ENCODE assay signal across 17 cellular contexts in the genomic region with DNA sequence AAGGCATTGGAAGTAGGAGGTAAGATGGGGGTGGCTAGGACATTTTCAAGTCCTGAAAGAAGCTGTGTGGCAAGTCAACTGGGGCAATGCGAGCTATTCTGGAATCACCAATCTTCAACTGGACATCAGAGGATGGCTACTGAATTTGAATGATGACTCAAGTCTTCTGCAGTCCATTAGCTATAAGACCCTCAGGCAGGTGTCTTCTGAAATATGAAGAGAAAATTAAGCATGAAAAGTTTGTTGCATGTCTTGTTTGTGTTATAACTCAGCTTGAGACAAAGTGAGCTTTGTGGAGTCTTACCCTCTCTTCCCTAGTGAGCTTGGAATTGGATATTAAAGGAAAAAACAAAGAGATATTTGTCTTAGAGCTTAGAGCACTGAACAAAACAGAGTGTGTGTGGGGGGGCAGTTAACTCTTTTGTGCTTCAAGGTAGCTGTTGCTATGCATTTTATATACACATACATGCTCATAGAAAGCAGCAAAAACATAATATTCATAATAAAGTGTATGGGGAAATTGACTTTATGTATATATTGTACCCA.
DNase-seq lines count a peak whose midpoint lies in the region; ATAC-seq lines count a peak whose summit lies in the region.
"Had no signal": no experiment of that assay in that cellular context is flagged by ENCODE, and none has a peak within 500 bp of the region (broad histone marks: within the 10 kb centered on the region; RNA-seq: fewer than 3 reads in every experiment).

No MANE protein-coding gene starts in this region.

- in situ Hi-C loops in SK-MEL-5 (cut with HindIII; ENCODE audit: low pct_unique_long_range_greater_than_20kb, low sequenced_read_pairs): no loop called here

- peak; percentile 47 for DNase-seq in SK-MEL-5 (ENCODE audit: low read depth, low spot score)
- DNase-seq in globus pallidus (ENCODE audit: low spot score): peak; percentile 14
- DNase-seq in midbrain (lab: John Stamatoyannopoulos, UW): peak; percentile 1
- no peak for DNase-seq in sciatic nerve (ENCODE audit: low spot score)
- no peak for DNase-seq in CD1c-positive myeloid dendritic cell (ENCODE audit: extremely low spot score)
- no peak for DNase-seq in SW480 (ENCODE audit: low spot score)
- DNase-seq in D341Med (ENCODE audit: low spot score): no peak
- DNase-seq: C1 segment of cervical spinal cord; CD4-positive, CD25-positive, alpha-beta regulatory T cell; CD8-positive, alpha-beta T cell; DMS53; DMS79 treated with DMSO at 0.1 percent for 48 hours; GF-D8; H9 had no signal

- intact Hi-C loops in sciatic nerve (cut with DNase I): no loop called here

- ATAC-seq in sciatic nerve (peak; percentile 86), GM18870 (IDR thresholded peaks at IDR 0.05; ENCODE audit: unreplicated experiment) (no peak)
- ATAC-seq: CD8-positive, alpha-beta T cell; GM23338; HCT116 had no signal

Comparison
In these comparisons a context has a peak if more than half of its experiments do, and no peak if none do; other contexts are left out.
1. DNase-seq: peak in SK-MEL-5 (single experiment), globus pallidus (single experiment) and midbrain (single experiment); none in sciatic nerve (single experiment), CD1c-positive myeloid dendritic cell (single experiment), SW480 (single experiment) and D341Med (single experiment).